In genomic region chr3:32818431-32819085, GRCh38 we compare ENCODE assay signal across 8 cellular contexts. TPM values are rescaled to one million over a fixed set of nuclear protein-coding genes. Genes with fewer than 3 reads are reported as not detected.
DNase-seq lines count a peak whose midpoint lies in the region; ATAC-seq and TF ChIP-seq lines count a peak whose summit lies in the region.

No MANE protein-coding gene starts in this region.

- peaks cover 34 to 39% of the 10 kb centered on the region in 2 donors for H3K27me3 Mint-ChIP-seq in CD8-positive, alpha-beta memory T cell
- H3K27me3 Mint-ChIP-seq in neural crest cell (ENCODE audit: low read depth), result peaks cover 13% of the 10 kb centered on the region

- POLR2A ChIA-PET in CD8-positive, alpha-beta memory T cell (lab: Charles Lee), result no interaction called here

- no peak for ATAC-seq in GM18907 (IDR thresholded peaks at IDR 0.05; ENCODE audit: unreplicated experiment)
- ATAC-seq in GM18867 (IDR thresholded peaks at IDR 0.05; ENCODE audit: unreplicated experiment), result no peak
- no peak for ATAC-seq in GM19395 (IDR thresholded peaks at IDR 0.05; ENCODE audit: unreplicated experiment)

- DNase-seq in CD8-positive, alpha-beta memory T cell, result no peak
- DNase-seq in dermis blood vessel endothelial cell, result peak; percentile 9
- no peak for DNase-seq in neural crest cell (ENCODE audit: low read depth, low spot score)
- no peak for DNase-seq in GOT3 (lab: John Stamatoyannopoulos, UW)

- H3K9me3 Mint-ChIP-seq in CD8-positive, alpha-beta memory T cell, result no peaks in the 10 kb centered on the region
- H3K9me3 Mint-ChIP-seq in neural crest cell, result no peaks in the 10 kb centered on the region

- no peaks in the 10 kb centered on the region for H3K4me1 ChIP-seq in CD8-positive, alpha-beta memory T cell (ENCODE audit: insufficient read depth, low read length)
- H3K4me1 ChIP-seq in HUES48 (ENCODE audit: control insufficient read depth, insufficient read depth, low read length), result peaks cover 30% of the 10 kb centered on the region

- no peak overlapping the region for H3K4me3 ChIP-seq in CD8-positive, alpha-beta memory T cell (ENCODE audit: low read length)
- peak overlapping the region; percentile 91 for H3K4me3 ChIP-seq in HUES48 (ENCODE audit: low read depth, low read length)

- peaks cover 12 to 37% (median 19%) of the 10 kb centered on the region in 3 donors for H3K4me1 Mint-ChIP-seq in CD8-positive, alpha-beta memory T cell
- H3K4me1 Mint-ChIP-seq in neural crest cell, result peaks cover 71% of the 10 kb centered on the region

- H3K9me3 ChIP-seq in CD8-positive, alpha-beta memory T cell (ENCODE audit: low read length), result no peaks in the 10 kb centered on the region
- no peaks in the 10 kb centered on the region for H3K9me3 ChIP-seq in HUES48 (ENCODE audit: control insufficient read depth, insufficient read depth, low read length)

- CTCF ChIA-PET in CD8-positive, alpha-beta memory T cell (lab: Charles Lee), result no interaction called here

- H3K4me3 Mint-ChIP-seq in CD8-positive, alpha-beta memory T cell, result peak overlapping the region in 5 of 7 donors; percentile 28 to 85 (median 51)
- peak overlapping the region; percentile 96 for H3K4me3 Mint-ChIP-seq in neural crest cell

- no peak overlapping the region for H3K27ac ChIP-seq in CD8-positive, alpha-beta memory T cell (ENCODE audit: low read depth, low read length)
- H3K27ac ChIP-seq in HUES48 (ENCODE audit: low read depth, low read length), result peak overlapping the region; percentile 100

- H3K36me3 ChIP-seq in CD8-positive, alpha-beta memory T cell (ENCODE audit: insufficient read depth, low read length), result no peaks in the 10 kb centered on the region
- H3K36me3 ChIP-seq in HUES48 (ENCODE audit: control insufficient read depth, insufficient read depth, low read length), result peaks cover 53% of the 10 kb centered on the region

- peak overlapping the region; percentile 97 for H3K9ac ChIP-seq in HUES48 (ENCODE audit: low read depth, low read length)

- TF ChIP-seq CTCF in neural crest cell (conservative IDR thresholded peaks at IDR 0.05), result no peak

- no peaks in the 10 kb centered on the region for H3K36me3 Mint-ChIP-seq in CD8-positive, alpha-beta memory T cell
- peaks cover 25% of the 10 kb centered on the region for H3K36me3 Mint-ChIP-seq in neural crest cell (ENCODE audit: low read depth)

- H3K27me3 ChIP-seq in CD8-positive, alpha-beta memory T cell (ENCODE audit: insufficient read depth, low read length, poor library complexity, severe bottlenecking), result peaks cover 12% of the 10 kb centered on the region
- no peaks in the 10 kb centered on the region for H3K27me3 ChIP-seq in HUES48 (ENCODE audit: control insufficient read depth, insufficient read depth, low read length)

- H3K27ac Mint-ChIP-seq in CD8-positive, alpha-beta memory T cell, result no peak overlapping the region
- peak overlapping the region; percentile 94 for H3K27ac Mint-ChIP-seq in neural crest cell (ENCODE audit: unreplicated experiment)

RNA-seq across cellular contexts. Expression of gene TRIM71, which starts 0.8 kb away (rescaled TPM):
- total RNA-seq in CD8-positive, alpha-beta memory T cell, result under 1 TPM; 0.02 to 0.07 TPM
- not detected for polyA plus RNA-seq in CD8-positive, alpha-beta memory T cell
- not detected in 2 replicates for total RNA-seq in dermis blood vessel endothelial cell
- 92.4 and 95.2 TPM in 2 replicates for total RNA-seq in neural crest cell

Comparison
In these comparisons a context has a peak if more than half of its experiments do, and no peak if none do; other contexts are left out.
1. RNA of gene TRIM71, which starts 0.8 kb away (total RNA-seq): 92.4 to 95.2 TPM in neural crest cell; 0.02 to 0.07 TPM in CD8-positive, alpha-beta memory T cell and not detected in dermis blood vessel endothelial cell; every median in the first group is over 10 times any median in the second.